In genomic region chr7:50307368-50308012, GRCh38 we compare ENCODE assay signal across 9 cellular contexts. TPM values are rescaled to one million over a fixed set of nuclear protein-coding genes. Genes with fewer than 3 reads are reported as not detected.
DNase-seq lines count a peak whose midpoint lies in the region; ATAC-seq and TF ChIP-seq lines count a peak whose summit lies in the region.
"Had no signal": no experiment of that assay in that cellular context is flagged by ENCODE, and none has a peak within 500 bp of the region (broad histone marks: within the 10 kb centered on the region; RNA-seq: fewer than 3 reads in every experiment).

No MANE protein-coding gene starts in this region.

- H3K27me3 ChIP-seq in foreskin keratinocyte = peaks cover 79% of the 10 kb centered on the region

- peak overlapping the region; percentile 99 for H3K27ac Mint-ChIP-seq in activated naive CD4-positive, alpha-beta T cell treated with anti-CD3 and anti-CD28 coated beads, Interleukin-2, amount 10 ng/mL, durations not matched to agents 7 days and 5 days
- H3K27ac Mint-ChIP-seq in stimulated activated naive CD8-positive, alpha-beta T cell treated with anti-CD3 and anti-CD28 coated beads, Interleukin-15, amount 100 ng/mL, for 72 hours = peak overlapping the region; percentile 89 to 99

- ATAC-seq in stimulated activated naive CD8-positive, alpha-beta T cell treated with anti-CD3 and anti-CD28 coated beads, Interleukin-15, amount 100 ng/mL, for 72 hours = peak; percentile 31
- no peak for ATAC-seq in GM18873 (IDR thresholded peaks at IDR 0.05; ENCODE audit: low FRiP score, unreplicated experiment)
- ATAC-seq in foreskin keratinocyte = no peak

- TF ChIP-seq CTCF in NB4 (IDR thresholded peaks at IDR 0.05; ENCODE audit: low read depth, low read length) (peak; percentile 25), foreskin keratinocyte (conservative IDR thresholded peaks at IDR 0.05) (no peak)

- peak; percentile 11 for TF ChIP-seq POLR2A in NB4 (IDR thresholded peaks at IDR 0.05; ENCODE audit: extremely low read depth, insufficient read length)

- no peak overlapping the region for H3K27ac ChIP-seq in foreskin keratinocyte

- peak overlapping the region; percentile 99 for H3K4me3 Mint-ChIP-seq in activated naive CD4-positive, alpha-beta T cell treated with anti-CD3 and anti-CD28 coated beads, Interleukin-2, amount 10 ng/mL, durations not matched to agents 7 days and 5 days
- H3K4me3 Mint-ChIP-seq in stimulated activated naive CD8-positive, alpha-beta T cell treated with anti-CD3 and anti-CD28 coated beads, Interleukin-15, amount 100 ng/mL, for 72 hours = peak overlapping the region; percentile 91 to 98

- peak; percentile 53 for DNase-seq in NK-92 treated with Interleukin-12 subunit alpha and Interleukin-12 subunit beta, amount 100 ng/mL, for 24 hours (lab: John Stamatoyannopoulos, UW)
- DNase-seq in NK-92 (lab: John Stamatoyannopoulos, UW; ENCODE audit: unreplicated experiment) (no peak), NB4 (ENCODE audit: low read depth) (peak; percentile 88), NCI-H345 treated with DMSO at 0.1 percent for 48 hours (lab: John Stamatoyannopoulos, UW; ENCODE audit: unreplicated experiment) (no peak), foreskin keratinocyte (no peak)
- DNase-seq in activated naive CD4-positive, alpha-beta T cell treated with anti-CD3 and anti-CD28 coated beads, Interleukin-2, amount 10 ng/mL, durations not matched to agents 7 days and 5 days = peak; percentile 81
- DNase-seq in stimulated activated naive CD8-positive, alpha-beta T cell treated with anti-CD3 and anti-CD28 coated beads, Interleukin-15, amount 100 ng/mL, for 72 hours = peak in 1 of 2 donors; percentile 76

- peaks cover 18% of the 10 kb centered on the region for H3K4me1 Mint-ChIP-seq in activated naive CD4-positive, alpha-beta T cell treated with anti-CD3 and anti-CD28 coated beads, Interleukin-2, amount 10 ng/mL, durations not matched to agents 7 days and 5 days
- H3K4me1 Mint-ChIP-seq in stimulated activated naive CD8-positive, alpha-beta T cell treated with anti-CD3 and anti-CD28 coated beads, Interleukin-15, amount 100 ng/mL, for 72 hours = peaks cover 26% of the 10 kb centered on the region

- no peaks in the 10 kb centered on the region for H3K4me1 ChIP-seq in foreskin keratinocyte

- CTCF ChIA-PET in activated naive CD4-positive, alpha-beta T cell treated with anti-CD3 and anti-CD28 coated beads, Interleukin-2, amount 10 ng/mL, durations not matched to agents 7 days and 5 days (lab: Charles Lee) = interaction anchor here (0.7 to 8.3 kb wide), 14 partner anchors 13 to 162 kb away, joined by 3 to 75 read pairs (median 4); no protein-coding TSS in a partner anchor

- peak overlapping the region; percentile 84 for H3K4me3 ChIP-seq in NB4 (ENCODE audit: low read depth, low read length)

- peaks cover 68% of the 10 kb centered on the region for H3K36me3 Mint-ChIP-seq in activated naive CD4-positive, alpha-beta T cell treated with anti-CD3 and anti-CD28 coated beads, Interleukin-2, amount 10 ng/mL, durations not matched to agents 7 days and 5 days

- no peaks in the 10 kb centered on the region for H3K9me3 Mint-ChIP-seq in activated naive CD4-positive, alpha-beta T cell treated with anti-CD3 and anti-CD28 coated beads, Interleukin-2, amount 10 ng/mL, durations not matched to agents 7 days and 5 days
- no peaks in the 10 kb centered on the region for H3K9me3 Mint-ChIP-seq in stimulated activated naive CD8-positive, alpha-beta T cell treated with anti-CD3 and anti-CD28 coated beads, Interleukin-15, amount 100 ng/mL, for 72 hours

- H3K27me3 Mint-ChIP-seq in activated naive CD4-positive, alpha-beta T cell treated with anti-CD3 and anti-CD28 coated beads, Interleukin-2, amount 10 ng/mL, durations not matched to agents 7 days and 5 days = peaks cover 5% of the 10 kb centered on the region
- no peaks in the 10 kb centered on the region for H3K27me3 Mint-ChIP-seq in stimulated activated naive CD8-positive, alpha-beta T cell treated with anti-CD3 and anti-CD28 coated beads, Interleukin-15, amount 100 ng/mL, for 72 hours

RNA-seq across cellular contexts. Expression of gene IKZF1, which starts 3.0 kb away (rescaled TPM):
- not detected in 2 replicates for total RNA-seq in foreskin keratinocyte
- polyA plus RNA-seq in foreskin keratinocyte = not detected in 2 replicates
- total RNA-seq: fibroblast of lung had no signal

Comparison
In these comparisons a context has a peak if more than half of its experiments do, and no peak if none do; other contexts are left out.
1. DNase-seq: peak in NK-92 treated with Interleukin-12 subunit alpha and Interleukin-12 subunit beta, amount 100 ng/mL, for 24 hours (single experiment), NB4 (single experiment) and activated naive CD4-positive, alpha-beta T cell treated with anti-CD3 and anti-CD28 coated beads, Interleukin-2, amount 10 ng/mL, durations not matched to agents 7 days and 5 days (single experiment); none in NK-92 (single experiment), NCI-H345 treated with DMSO at 0.1 percent for 48 hours (single experiment) and foreskin keratinocyte (0 of 2).